ENCODE assay signal across 8 cellular contexts in genomic region chr4:82284475-82284857, GRCh38.
DNase-seq lines count a peak whose midpoint lies in the region; ATAC-seq and TF ChIP-seq lines count a peak whose summit lies in the region.

No MANE protein-coding gene starts in this region.

- peak overlapping the region; percentile 25 to 70 for H3K4me3 ChIP-seq in CD4-positive, alpha-beta memory T cell (ENCODE audit: low read length in 2 of 2)
- H3K4me3 ChIP-seq in OCI-LY1 (ENCODE audit: low read depth, low read length, poor library complexity, severe bottlenecking) (peak overlapping the region; percentile 50), neural progenitor cell (peak overlapping the region; percentile 56)

- intact Hi-C loops in CD4-positive, alpha-beta memory T cell (cut with micrococcal nuclease): loop anchor here (1.0 to 10.0 kb wide), 3 partner anchors 90 to 1200 kb away; partner anchors contain the start of genes ABRAXAS1 and LIN54

- in situ Hi-C loops in GM13977 (cut with MboI; ENCODE audit: low pct_unique_long_range_greater_than_20kb, low sequenced_read_pairs, unreplicated experiment): no loop called here

- no peaks in the 10 kb centered on the region for H4K20me1 ChIP-seq in OCI-LY1 (ENCODE audit: insufficient read depth, low read length)
- no peaks in the 10 kb centered on the region for H4K20me1 ChIP-seq in neural progenitor cell (ENCODE audit: low read depth)

- H3K4me2 ChIP-seq in OCI-LY1 (ENCODE audit: low read length) (peak overlapping the region; percentile 76), neural progenitor cell (peak overlapping the region; percentile 88)

- H3K9me3 Mint-ChIP-seq in CD4-positive, alpha-beta memory T cell: no peaks in the 10 kb centered on the region
- H3K9me3 Mint-ChIP-seq in effector memory CD8-positive, alpha-beta T cell: no peaks in the 10 kb centered on the region
- H3K9me3 Mint-ChIP-seq in neural progenitor cell: no peaks in the 10 kb centered on the region

- peaks cover 8 to 19% (median 14%) of the 10 kb centered on the region in 4 donors for H3K4me1 Mint-ChIP-seq in CD4-positive, alpha-beta memory T cell
- H3K4me1 Mint-ChIP-seq in effector memory CD8-positive, alpha-beta T cell (ENCODE audit: low read depth in 2 of 2): peaks cover 14% of the 10 kb centered on the region in 2 donors
- peaks cover 3% of the 10 kb centered on the region for H3K4me1 Mint-ChIP-seq in neural progenitor cell

- H2AFZ ChIP-seq in OCI-LY1 (ENCODE audit: low read length): peak overlapping the region; percentile 81; the same call in 1 of the 2 replicates
- H2AFZ ChIP-seq in neural progenitor cell (replicated peaks): peak overlapping the region; percentile 69

- TF ChIP-seq CTCF in OCI-LY1 (IDR thresholded peaks at IDR 0.05; ENCODE audit: low read length): no peak
- TF ChIP-seq CTCF in neural progenitor cell (IDR thresholded peaks at IDR 0.05): no peak
- no peak for TF ChIP-seq CTCF in GM20000 (IDR thresholded peaks at IDR 0.05; ENCODE audit: extremely low read depth, missing control alignments)
- no peak for TF ChIP-seq CTCF in GM13977 (IDR thresholded peaks at IDR 0.05; ENCODE audit: extremely low read depth, insufficient read depth, missing control alignments)

- no peaks in the 10 kb centered on the region for H3K79me2 ChIP-seq in OCI-LY1 (ENCODE audit: insufficient read depth, low read length)
- H3K79me2 ChIP-seq in neural progenitor cell (ENCODE audit: low read depth): no peaks in the 10 kb centered on the region

- no peak for ATAC-seq in effector memory CD8-positive, alpha-beta T cell (replicated peaks)
- no peak for ATAC-seq in GM19397 (IDR thresholded peaks at IDR 0.05; ENCODE audit: unreplicated experiment)
- no peak for ATAC-seq in HG03097 (IDR thresholded peaks at IDR 0.05; ENCODE audit: low FRiP score, unreplicated experiment)

- H3K27me3 Mint-ChIP-seq in CD4-positive, alpha-beta memory T cell: no peaks in the 10 kb centered on the region
- H3K27me3 Mint-ChIP-seq in effector memory CD8-positive, alpha-beta T cell: no peaks in the 10 kb centered on the region
- H3K27me3 Mint-ChIP-seq in neural progenitor cell (ENCODE audit: insufficient read depth, low read depth): peaks cover 4% of the 10 kb centered on the region

- no peaks in the 10 kb centered on the region for H3K9me3 ChIP-seq in CD4-positive, alpha-beta memory T cell (ENCODE audit: control insufficient read depth in 1 of 2, low read length in 2 of 2)
- H3K9me3 ChIP-seq in OCI-LY1 (ENCODE audit: low read length) (no peaks in the 10 kb centered on the region), neural progenitor cell (ENCODE audit: low read depth) (no peaks in the 10 kb centered on the region)

- H3F3A ChIP-seq in OCI-LY1 (ENCODE audit: insufficient read depth, low read length): no peaks in the 10 kb centered on the region
- no peaks in the 10 kb centered on the region for H3F3A ChIP-seq in neural progenitor cell (ENCODE audit: low read depth)

- peaks cover 12% of the 10 kb centered on the region for H3K4me1 ChIP-seq in CD4-positive, alpha-beta memory T cell (ENCODE audit: insufficient read depth, low read length)
- H3K4me1 ChIP-seq in OCI-LY1 (ENCODE audit: insufficient read depth, low read length, severe bottlenecking) (peaks cover 13% of the 10 kb centered on the region), neural progenitor cell (no peaks in the 10 kb centered on the region)

- peak overlapping the region; percentile 81 to 94 (median 86) for H3K4me3 Mint-ChIP-seq in CD4-positive, alpha-beta memory T cell
- peak overlapping the region; percentile 71 to 77 for H3K4me3 Mint-ChIP-seq in effector memory CD8-positive, alpha-beta T cell
- peak overlapping the region; percentile 85 for H3K4me3 Mint-ChIP-seq in neural progenitor cell

- H3K36me3 Mint-ChIP-seq in CD4-positive, alpha-beta memory T cell: no peaks in the 10 kb centered on the region
- H3K36me3 Mint-ChIP-seq in effector memory CD8-positive, alpha-beta T cell (ENCODE audit: insufficient read depth): no peaks in the 10 kb centered on the region
- H3K36me3 Mint-ChIP-seq in neural progenitor cell: no peaks in the 10 kb centered on the region

- no peaks in the 10 kb centered on the region for H3K9me2 ChIP-seq in OCI-LY1 (ENCODE audit: low read depth, low read length)

- peak overlapping the region; percentile 49 for H3K27ac ChIP-seq in CD4-positive, alpha-beta memory T cell (ENCODE audit: low read depth, low read length)
- no peak overlapping the region for H3K27ac ChIP-seq in OCI-LY1 (ENCODE audit: low read depth, low read length, poor library complexity, severe bottlenecking)
- H3K27ac ChIP-seq in neural progenitor cell: no peak overlapping the region

- H3K36me3 ChIP-seq in CD4-positive, alpha-beta memory T cell (ENCODE audit: insufficient read depth, low read length): no peaks in the 10 kb centered on the region
- H3K36me3 ChIP-seq in OCI-LY1 (ENCODE audit: insufficient read depth, low read length) (no peaks in the 10 kb centered on the region), neural progenitor cell (no peaks in the 10 kb centered on the region)

- DNase-seq in CD4-positive, alpha-beta memory T cell: no peak
- DNase-seq in effector memory CD8-positive, alpha-beta T cell: no peak
- DNase-seq in neural progenitor cell (ENCODE audit: low spot score): no peak
- no peak for DNase-seq in GM20000 (ENCODE audit: low spot score)
- DNase-seq in GM13977 (ENCODE audit: low spot score): no peak

- H3K27me3 ChIP-seq in CD4-positive, alpha-beta memory T cell (ENCODE audit: insufficient read depth, low read length): no peaks in the 10 kb centered on the region
- H3K27me3 ChIP-seq in OCI-LY1 (ENCODE audit: insufficient read depth, low read length) (no peaks in the 10 kb centered on the region), neural progenitor cell (peaks cover 12% of the 10 kb centered on the region)

- POLR2A ChIA-PET in CD4-positive, alpha-beta memory T cell (lab: Charles Lee; ENCODE audit: partially characterized antibody): interaction anchor here (0.9 to 2.2 kb wide), 8 partner anchors 76 to 1000 kb away, joined by 3 to 13 read pairs (median 9); partner anchors contain the start of genes COPS4, COQ2, HNRNPD and HNRNPDL

- peak overlapping the region; percentile 62 to 91 (median 88) for H3K27ac Mint-ChIP-seq in CD4-positive, alpha-beta memory T cell
- H3K27ac Mint-ChIP-seq in effector memory CD8-positive, alpha-beta T cell: no peak overlapping the region
- H3K27ac Mint-ChIP-seq in neural progenitor cell: no peak overlapping the region

- CTCF ChIA-PET in CD4-positive, alpha-beta memory T cell (lab: Charles Lee; ENCODE audit: partially characterized antibody): interaction anchor here (0.5 to 4.0 kb wide), 17 partner anchors 8 to 813 kb away, joined by 3 to 30 read pairs (median 5); partner anchors contain the start of genes HNRNPDL and RASGEF1B

- H3K9ac ChIP-seq in OCI-LY1 (ENCODE audit: low read length) (peak overlapping the region; percentile 35; the same call in 1 of the 2 replicates), neural progenitor cell (no peak overlapping the region)

Comparison
In these comparisons a context has a peak if more than half of its experiments do, and no peak if none do; other contexts are left out.
1. H3K27ac Mint-ChIP-seq: peak in CD4-positive, alpha-beta memory T cell (7 of 7); none in effector memory CD8-positive, alpha-beta T cell (0 of 2) and neural progenitor cell (single experiment).
2. Peak in every context shown above with its lines, with median percentiles within 50 percentile points of each other: H3K4me3 ChIP-seq and H3K4me3 Mint-ChIP-seq.